In genomic region chrX:13366698-13367097, GRCh38 we compare ENCODE assay signal across 38 cellular contexts. TPM values are rescaled to one million over a fixed set of nuclear protein-coding genes. Genes with fewer than 3 reads are reported as not detected.
"Had no signal": no experiment of that assay in that cellular context is flagged by ENCODE, and none has a peak within 500 bp of the region (broad histone marks: within the 10 kb centered on the region; RNA-seq: fewer than 3 reads in every experiment).

No MANE protein-coding gene starts in this region.

- H3K4me1 ChIP-seq: ascending aorta, breast epithelium had no signal

- H3K9me3 ChIP-seq: ascending aorta, breast epithelium had no signal

- H3K4me1 Mint-ChIP-seq: activated B cell treated with CpG ODN at 0.5 μM for 24 hours; activated naive CD4-positive, alpha-beta T cell treated with anti-CD3 and anti-CD28 coated beads, Interleukin-2, amount 10 ng/mL, durations not matched to agents 7 days and 5 days; activated naive CD4-positive, alpha-beta T cell treated with anti-CD3 and anti-CD28 coated beads, Interleukin-2, amount 50 U/mL, for 24 hours; activated T-helper 17 cell treated with anti-CD3 and anti-CD28 coated beads, Interleukin-2, amount 50 U/mL, for 72 hours had no signal

- H3K9me3 Mint-ChIP-seq: activated B cell treated with CpG ODN at 0.5 μM for 24 hours; activated CD4-positive, alpha-beta memory T cell treated with anti-CD3 and anti-CD28 coated beads for 36 hours; activated CD8-positive, alpha-beta T cell treated with anti-CD3 and anti-CD28 coated beads for 36 hours; activated naive CD4-positive, alpha-beta T cell treated with anti-CD3 and anti-CD28 coated beads, Interleukin-2, amount 10 ng/mL, durations not matched to agents 7 days and 5 days; activated naive CD4-positive, alpha-beta T cell treated with anti-CD3 and anti-CD28 coated beads, Interleukin-2, amount 50 U/mL, for 24 hours; activated naive CD8-positive, alpha-beta T cell treated with anti-CD3 and anti-CD28 coated beads, Interleukin-2, amount 10 ng/mL, durations not matched to agents 7 days and 5 days; activated naive CD8-positive, alpha-beta T cell treated with anti-CD3 and anti-CD28 coated beads, Interleukin-2, amount 50 U/mL, for 24 hours; activated T-cell treated with anti-CD3 and anti-CD28 coated beads, Interleukin-2, amount 50 U/mL, for 4 hours; activated T-helper 1 cell treated with anti-CD3 and anti-CD28 coated beads, Interleukin-12 subunit alpha, Interleukin-12 subunit beta, Interleukin-2, Interleukin-4 antibody, amounts not matched to agents 30 ng/mL and 10 ng/mL and 1 ng/mL, durations not matched to agents 14 hours and 24 hours and 36 hours; activated T-helper 17 cell treated with anti-CD3 and anti-CD28 coated beads, Interleukin-2, amount 50 U/mL, for 72 hours; T-helper 1 cell treated with Interleukin-12 subunit alpha and Interleukin-12 subunit beta and Interleukin-4 antibody, amounts not matched to agents 30 μg/mL and 1 μg/mL, for 36 hours; T-helper 2 cell treated with Interferon-gamma antibody and Interleukin-4, amounts not matched to agents 5 μg/mL and 100 μg/mL, for 36 hours had no signal

- ATAC-seq: activated CD8-positive, alpha-beta T cell treated with anti-CD3 and anti-CD28 coated beads for 36 hours; activated naive CD8-positive, alpha-beta T cell treated with anti-CD3 and anti-CD28 coated beads, Interleukin-2, amount 50 U/mL, for 24 hours; activated T-cell treated with anti-CD3 and anti-CD28 coated beads, Interleukin-2, amount 50 U/mL, for 4 hours; activated T-cell treated with anti-CD3 and anti-CD28 coated beads, Interleukin-2, amount 50 U/mL, for 72 hours; activated T-helper 17 cell treated with anti-CD3 and anti-CD28 coated beads, Interleukin-2, amount 50 U/mL, for 72 hours had no signal

- H3K27me3 Mint-ChIP-seq: activated B cell treated with CpG ODN at 0.5 μM for 24 hours; activated CD4-positive, alpha-beta memory T cell treated with anti-CD3 and anti-CD28 coated beads for 36 hours; activated CD4-positive, alpha-beta T cell treated with anti-CD3 and anti-CD28 coated beads, Interleukin-2, amount 10 ng/mL, durations not matched to agents 24 days and 14 days; activated CD8-positive, alpha-beta T cell treated with anti-CD3 and anti-CD28 coated beads for 36 hours; activated naive CD4-positive, alpha-beta T cell treated with anti-CD3 and anti-CD28 coated beads, Interleukin-2, amount 10 ng/mL, durations not matched to agents 7 days and 5 days; activated naive CD4-positive, alpha-beta T cell treated with anti-CD3 and anti-CD28 coated beads, Interleukin-2, amount 50 U/mL, for 24 hours; activated naive CD8-positive, alpha-beta T cell; activated naive CD8-positive, alpha-beta T cell treated with anti-CD3 and anti-CD28 coated beads, Interleukin-2, amount 50 U/mL, for 24 hours; activated T-helper 17 cell treated with anti-CD3 and anti-CD28 coated beads, Interleukin-2, amount 50 U/mL, for 72 hours had no signal

- H3K36me3 ChIP-seq: ascending aorta, brain microvascular endothelial cell, breast epithelium had no signal

- DNase-seq: activated B cell treated with CpG ODN at 0.5 μM for 24 hours; activated CD4-positive, alpha-beta memory T cell treated with anti-CD3 and anti-CD28 coated beads for 36 hours; activated CD4-positive, alpha-beta T cell treated with anti-CD3 and anti-CD28 coated beads for 4 hours; activated CD4-positive, alpha-beta T cell treated with anti-CD3 and anti-CD28 coated beads, Interleukin-2, amount 10 ng/mL, durations not matched to agents 24 days and 14 days; activated CD4-positive, alpha-beta T cell treated with anti-CD3 and anti-CD28 coated beads, Interleukin-2, amount 50 U/mL, for 1 hour; activated CD4-positive, alpha-beta T cell treated with anti-CD3 and anti-CD28 coated beads, Interleukin-2, amount 50 U/mL, for 4 hours; activated CD4-positive, CD25-positive, alpha-beta regulatory T cell treated with anti-CD3 and anti-CD28 coated beads, Interleukin-2, amount 50 U/mL, for 72 hours; activated CD8-positive, alpha-beta memory T cell treated with anti-CD3 and anti-CD28 coated beads, Interleukin-2, amount 50 U/mL, for 4 hours; activated CD8-positive, alpha-beta T cell treated with anti-CD3 and anti-CD28 coated beads for 36 hours; activated gamma-delta T cell; activated naive CD4-positive, alpha-beta T cell treated with anti-CD3 and anti-CD28 coated beads, Interleukin-2, amount 10 ng/mL, durations not matched to agents 7 days and 5 days; activated naive CD4-positive, alpha-beta T cell treated with Interleukin-2 at 50 U/mL for 16 hours; activated naive CD8-positive, alpha-beta T cell treated with anti-CD3 and anti-CD28 coated beads, Interleukin-2, amount 10 ng/mL, durations not matched to agents 7 days and 5 days; activated naive CD8-positive, alpha-beta T cell treated with anti-CD3 and anti-CD28 coated beads, Interleukin-2, amount 50 U/mL, for 24 hours; activated T-cell treated with anti-CD3 and anti-CD28 coated beads for 4 hours; activated T-cell treated with anti-CD3 and anti-CD28 coated beads, Interleukin-2, amount 50 U/mL, for 1 hour; activated T-cell treated with anti-CD3 and anti-CD28 coated beads, Interleukin-2, amount 50 U/mL, for 4 hours; activated T-cell treated with anti-CD3 and anti-CD28 coated beads, Interleukin-2, amount 50 U/mL, for 72 hours; amygdala; anterior cingulate cortex; brain microvascular endothelial cell; central memory CD4-positive, alpha-beta T cell; SW 1271; T-helper 1 cell; T-helper 2 cell; T-helper 9 cell had no signal

- H3K4me3 ChIP-seq: ascending aorta, breast epithelium had no signal

- H3K4me3 Mint-ChIP-seq: activated B cell treated with CpG ODN at 0.5 μM for 24 hours; activated CD4-positive, alpha-beta memory T cell treated with anti-CD3 and anti-CD28 coated beads for 36 hours; activated CD4-positive, alpha-beta T cell treated with anti-CD3 and anti-CD28 coated beads, Interleukin-2, amount 10 ng/mL, durations not matched to agents 24 days and 14 days; activated CD8-positive, alpha-beta T cell treated with anti-CD3 and anti-CD28 coated beads for 36 hours; activated naive CD4-positive, alpha-beta T cell treated with anti-CD3 and anti-CD28 coated beads, Interleukin-2, amount 10 ng/mL, durations not matched to agents 7 days and 5 days; activated naive CD4-positive, alpha-beta T cell treated with anti-CD3 and anti-CD28 coated beads, Interleukin-2, amount 50 U/mL, for 24 hours; activated naive CD8-positive, alpha-beta T cell; activated naive CD8-positive, alpha-beta T cell treated with anti-CD3 and anti-CD28 coated beads, Interleukin-2, amount 10 ng/mL, durations not matched to agents 7 days and 5 days; activated naive CD8-positive, alpha-beta T cell treated with anti-CD3 and anti-CD28 coated beads, Interleukin-2, amount 50 U/mL, for 24 hours; activated T-cell treated with anti-CD3 and anti-CD28 coated beads, Interleukin-2, amount 50 U/mL, for 4 hours; activated T-cell treated with anti-CD3 and anti-CD28 coated beads, Interleukin-2, amount 50 U/mL, for 72 hours; activated T-helper 1 cell treated with anti-CD3 and anti-CD28 coated beads, Interleukin-12 subunit alpha, Interleukin-12 subunit beta, Interleukin-2, Interleukin-4 antibody, amounts not matched to agents 30 ng/mL and 10 ng/mL and 1 ng/mL, durations not matched to agents 14 hours and 24 hours and 36 hours; activated T-helper 17 cell treated with anti-CD3 and anti-CD28 coated beads, Interleukin-2, amount 50 U/mL, for 72 hours; T-helper 1 cell treated with Interleukin-12 subunit alpha and Interleukin-12 subunit beta and Interleukin-4 antibody, amounts not matched to agents 30 μg/mL and 1 μg/mL, for 36 hours; T-helper 2 cell treated with Interferon-gamma antibody and Interleukin-4, amounts not matched to agents 5 μg/mL and 100 μg/mL, for 36 hours had no signal

- H3K27me3 ChIP-seq: ascending aorta, brain microvascular endothelial cell had no signal

- H3K27ac ChIP-seq: ascending aorta, brain microvascular endothelial cell, breast epithelium, VCaP had no signal

- H3K27ac Mint-ChIP-seq: activated B cell treated with CpG ODN at 0.5 μM for 24 hours; activated CD4-positive, alpha-beta memory T cell treated with anti-CD3 and anti-CD28 coated beads for 36 hours; activated CD4-positive, alpha-beta T cell treated with anti-CD3 and anti-CD28 coated beads, Interleukin-2, amount 10 ng/mL, durations not matched to agents 24 days and 14 days; activated CD8-positive, alpha-beta T cell treated with anti-CD3 and anti-CD28 coated beads for 36 hours; activated naive CD4-positive, alpha-beta T cell treated with anti-CD3 and anti-CD28 coated beads, Interleukin-2, amount 10 ng/mL, durations not matched to agents 7 days and 5 days; activated naive CD4-positive, alpha-beta T cell treated with anti-CD3 and anti-CD28 coated beads, Interleukin-2, amount 50 U/mL, for 24 hours; activated naive CD8-positive, alpha-beta T cell; activated naive CD8-positive, alpha-beta T cell treated with anti-CD3 and anti-CD28 coated beads, Interleukin-2, amount 10 ng/mL, durations not matched to agents 7 days and 5 days; activated naive CD8-positive, alpha-beta T cell treated with anti-CD3 and anti-CD28 coated beads, Interleukin-2, amount 50 U/mL, for 24 hours; activated T-cell treated with anti-CD3 and anti-CD28 coated beads, Interleukin-2, amount 50 U/mL, for 72 hours; activated T-helper 1 cell treated with anti-CD3 and anti-CD28 coated beads, Interleukin-12 subunit alpha, Interleukin-12 subunit beta, Interleukin-2, Interleukin-4 antibody, amounts not matched to agents 30 ng/mL and 10 ng/mL and 1 ng/mL, durations not matched to agents 14 hours and 24 hours and 36 hours; activated T-helper 17 cell treated with anti-CD3 and anti-CD28 coated beads, Interleukin-2, amount 50 U/mL, for 72 hours; T-helper 1 cell treated with Interleukin-12 subunit alpha and Interleukin-12 subunit beta and Interleukin-4 antibody, amounts not matched to agents 30 μg/mL and 1 μg/mL, for 36 hours; T-helper 2 cell treated with Interferon-gamma antibody and Interleukin-4, amounts not matched to agents 5 μg/mL and 100 μg/mL, for 36 hours had no signal

- H3K36me3 Mint-ChIP-seq: activated CD4-positive, alpha-beta memory T cell treated with anti-CD3 and anti-CD28 coated beads for 36 hours; activated naive CD4-positive, alpha-beta T cell treated with anti-CD3 and anti-CD28 coated beads, Interleukin-2, amount 10 ng/mL, durations not matched to agents 7 days and 5 days; activated naive CD8-positive, alpha-beta T cell; activated naive CD8-positive, alpha-beta T cell treated with anti-CD3 and anti-CD28 coated beads, Interleukin-2, amount 10 ng/mL, durations not matched to agents 7 days and 5 days had no signal

RNA-seq across cellular contexts. Expression of gene ATXN3L, which starts 46.8 kb away (rescaled TPM):
- total RNA-seq: activated B cell treated with CpG ODN at 0.5 μM for 24 hours; activated CD4-positive, alpha-beta memory T cell treated with anti-CD3 and anti-CD28 coated beads for 36 hours; activated CD4-positive, alpha-beta T cell treated with anti-CD3 and anti-CD28 coated beads, Interleukin-2, amount 10 ng/mL, durations not matched to agents 24 days and 14 days; activated CD8-positive, alpha-beta memory T cell treated with anti-CD3 and anti-CD28 coated beads for 36 hours; activated CD8-positive, alpha-beta T cell treated with anti-CD3 and anti-CD28 coated beads for 36 hours; activated naive CD8-positive, alpha-beta T cell treated with anti-CD3 and anti-CD28 coated beads, Interleukin-2, amount 10 ng/mL, durations not matched to agents 7 days and 5 days; activated T-cell treated with anti-CD3 and anti-CD28 coated beads, Interleukin-2, amount 50 U/mL, for 4 hours; activated T-cell treated with anti-CD3 and anti-CD28 coated beads, Interleukin-2, amount 50 U/mL, for 72 hours; activated T-helper 1 cell treated with anti-CD3 and anti-CD28 coated beads, Interleukin-12 subunit alpha, Interleukin-12 subunit beta, Interleukin-2, Interleukin-4 antibody, amounts not matched to agents 30 ng/mL and 10 ng/mL and 1 ng/mL, durations not matched to agents 14 hours and 24 hours and 36 hours; activated T-helper 17 cell treated with anti-CD3 and anti-CD28 coated beads, Interleukin-2, amount 50 U/mL, for 72 hours; ascending aorta; breast epithelium; cardiac septum had no signal
- polyA plus RNA-seq: adipose tissue had no signal
